ENCODE assay signal across 8 cellular contexts in genomic region chr5:98769256-98770157, GRCh38.
A peak's percentile ranks its signal among the peaks of the same experiment; 100 is the strongest.
DNase-seq lines count a peak whose midpoint lies in the region; ATAC-seq and TF ChIP-seq lines count a peak whose summit lies in the region.

No MANE protein-coding gene starts in this region.

- peak; percentile 52 for DNase-seq in NCI-H1436 (lab: John Stamatoyannopoulos, UW)
- no peak for DNase-seq in NCI-H1436 treated with DMSO at 0.1 percent for 48 hours (lab: John Stamatoyannopoulos, UW)
- DNase-seq in NCI-H2227 (lab: John Stamatoyannopoulos, UW; ENCODE audit: unreplicated experiment) = peak; percentile 57
- peak; percentile 25 for DNase-seq in activated naive CD4-positive, alpha-beta T cell treated with Interleukin-2 at 50 U/mL for 16 hours
- peak; percentile 30 for DNase-seq in germinal center (ENCODE audit: low spot score)
- DNase-seq in NK-92 treated with Interleukin-12 subunit alpha and Interleukin-12 subunit beta, amount 100 ng/mL, for 24 hours (lab: John Stamatoyannopoulos, UW) = no peak

- no peaks in the 10 kb centered on the region for H3K36me3 ChIP-seq in neutrophil

- no peak overlapping the region for H3K27ac ChIP-seq in neutrophil

- no peak for TF ChIP-seq CTCF in neutrophil (IDR thresholded peaks at IDR 0.05)

- peaks cover 100% of the 10 kb centered on the region for H3K27me3 ChIP-seq in neutrophil

- H3K4me3 ChIP-seq in neutrophil (ENCODE audit: low read depth in 1 of 2, low read length in 1 of 2) = peak overlapping the region; percentile 62 to 63

- peaks cover 49 to 62% of the 10 kb centered on the region in 2 experiments for H3K4me1 ChIP-seq in neutrophil (ENCODE audit: control insufficient read depth in 1 of 2, insufficient read depth in 1 of 2, low read depth in 1 of 2, low read length in 1 of 2)

- no peaks in the 10 kb centered on the region for H3K9me3 ChIP-seq in neutrophil

- no peak for ATAC-seq in GM18502 (IDR thresholded peaks at IDR 0.05; ENCODE audit: poor library complexity, unreplicated experiment)

Comparison
In these comparisons a context has a peak if more than half of its experiments do, and no peak if none do; other contexts are left out.
1. DNase-seq: peak in NCI-H1436 (single experiment), NCI-H2227 (single experiment), activated naive CD4-positive, alpha-beta T cell treated with Interleukin-2 at 50 U/mL for 16 hours (single experiment) and germinal center (single experiment); none in NCI-H1436 treated with DMSO at 0.1 percent for 48 hours (single experiment) and NK-92 treated with Interleukin-12 subunit alpha and Interleukin-12 subunit beta, amount 100 ng/mL, for 24 hours (single experiment).